In genomic region chr19:40398417-40399056, GRCh38 we compare ENCODE assay signal across 8 cellular contexts. TPM values are rescaled to one million over a fixed set of nuclear protein-coding genes. Genes with fewer than 3 reads are reported as not detected.
DNase-seq lines count a peak whose midpoint lies in the region; ATAC-seq and TF ChIP-seq lines count a peak whose summit lies in the region.

No MANE protein-coding gene starts in this region.

- H3K4me3 ChIP-seq in IMR-90 (ENCODE audit: insufficient read depth, low read depth, low read length) (no peak overlapping the region), esophagus squamous epithelium (peak overlapping the region in 2 of 4 donors; percentile 5 to 34)
- H3K4me3 ChIP-seq in effector memory CD4-positive, alpha-beta T cell (ENCODE audit: insufficient read depth, low read depth, low read length, poor library complexity, severe bottlenecking): no peak overlapping the region

- H3K9me1 ChIP-seq in IMR-90 (ENCODE audit: insufficient read depth, low read length): no peaks in the 10 kb centered on the region

- peaks cover 0 to 10% of the 10 kb centered on the region in 2 experiments; a peak in 1 of 4 replicates for H3K79me1 ChIP-seq in IMR-90 (ENCODE audit: low read depth in 1 of 2, low read length in 2 of 2)

- TF ChIP-seq CTCF in IMR-90 (conservative IDR thresholded peaks at IDR 0.05; ENCODE audit: low read depth, low read length) (no peak), esophagus squamous epithelium (IDR thresholded peaks at IDR 0.05) (no peak)

- H3K27me3 ChIP-seq in IMR-90 (ENCODE audit: control insufficient read depth, insufficient read depth, low read length): no peaks in the 10 kb centered on the region
- no peaks in the 10 kb centered on the region for H3K27me3 ChIP-seq in effector memory CD4-positive, alpha-beta T cell (replicated peaks; ENCODE audit: control insufficient read depth, insufficient read depth, low read length, poor library complexity, severe bottlenecking)
- no peaks in the 10 kb centered on the region for H3K27me3 ChIP-seq in esophagus squamous epithelium

- H2AFZ ChIP-seq in IMR-90 (replicated peaks; ENCODE audit: low read length, poor library complexity): peak overlapping the region; percentile 65

- H4K5ac ChIP-seq in IMR-90 (ENCODE audit: low read depth, low read length): no peak overlapping the region

- no peak overlapping the region for H3K9ac ChIP-seq in IMR-90 (ENCODE audit: low read depth, low read length)

- CTCF ChIA-PET in IMR-90 (lab: Yijun Ruan, JAX): no interaction called here

- no peak for DNase-seq in IMR-90
- DNase-seq in activated CD4-positive, alpha-beta T cell treated with anti-CD3 and anti-CD28 coated beads, Interleukin-2, amount 50 U/mL, for 1 hour: peak; percentile 63
- peak; percentile 25 to 56 (median 43) for DNase-seq in effector memory CD4-positive, alpha-beta T cell
- DNase-seq in stimulated activated CD4-positive, alpha-beta T cell treated with anti-CD3 and anti-CD28 coated beads, Interleukin-15, amount 100 ng/mL, for 1 hour (ENCODE audit: low read depth in 1 of 2, low spot score in 1 of 2): peak; percentile 10 to 55
- DNase-seq in esophagus squamous epithelium (lab: John Stamatoyannopoulos, UW): no peak

- dilution Hi-C loops in IMR-90 (cut with HindIII; ENCODE audit: low sequenced_read_pairs, unreplicated experiment): no loop called here

- no peak overlapping the region for H3K56ac ChIP-seq in IMR-90 (ENCODE audit: extremely low read depth, insufficient read depth, low read length)

- H2AK5ac ChIP-seq in IMR-90 (ENCODE audit: low read depth, low read length): no peak overlapping the region

- H2BK20ac ChIP-seq in IMR-90 (ENCODE audit: low read depth, low read length): no peak overlapping the region

- no TSS peak for BruUV-seq in IMR-90 (replicated peaks; lab: Mats Ljungman, UMichigan)

- in situ Hi-C loops in IMR-90 (cut with MboI; ENCODE audit: low sequenced_read_pairs): no loop called here

- no peaks in the 10 kb centered on the region for H4K20me1 ChIP-seq in IMR-90 (ENCODE audit: insufficient read depth, low read length)

- ATAC-seq in IMR-90 (ENCODE audit: low read depth): no peak
- ATAC-seq in HG03097 (IDR thresholded peaks at IDR 0.05; ENCODE audit: low FRiP score, unreplicated experiment): no peak
- ATAC-seq in GM18867 (IDR thresholded peaks at IDR 0.05; ENCODE audit: unreplicated experiment): no peak
- ATAC-seq in GM18517 (IDR thresholded peaks at IDR 0.05; ENCODE audit: unreplicated experiment): no peak

- H3K14ac ChIP-seq in IMR-90 (replicated peaks; ENCODE audit: low read depth, low read length): no peak overlapping the region

- H3K18ac ChIP-seq in IMR-90 (ENCODE audit: low read depth, low read length): no peak overlapping the region

- no peak overlapping the region for H2AK9ac ChIP-seq in IMR-90 (replicated peaks; ENCODE audit: low read depth, low read length, poor library complexity)

- no peak overlapping the region for H2BK15ac ChIP-seq in IMR-90 (ENCODE audit: low read depth, low read length)

- H3K4ac ChIP-seq in IMR-90 (ENCODE audit: low read depth, low read length): no peak overlapping the region

- H4K8ac ChIP-seq in IMR-90 (ENCODE audit: low read depth in 2 of 2, low read length in 2 of 2): no peak overlapping the region

- no peak overlapping the region for H3K23ac ChIP-seq in IMR-90 (ENCODE audit: low read depth, low read length)

- H2BK5ac ChIP-seq in IMR-90 (ENCODE audit: low read depth, low read length, poor library complexity, severe bottlenecking): no peak overlapping the region

- no peaks in the 10 kb centered on the region for H3K9me3 ChIP-seq in IMR-90 (ENCODE audit: control insufficient read depth, insufficient read depth, low read length)
- H3K9me3 ChIP-seq in effector memory CD4-positive, alpha-beta T cell (ENCODE audit: control insufficient read depth, low read length): no peaks in the 10 kb centered on the region
- H3K9me3 ChIP-seq in esophagus squamous epithelium: no peaks in the 10 kb centered on the region

- H3K4me2 ChIP-seq in IMR-90 (ENCODE audit: low read depth, low read length): no peak overlapping the region

- POLR2A ChIA-PET in IMR-90 (lab: Charles Lee; ENCODE audit: unreplicated experiment): no interaction called here

- H3K36me3 ChIP-seq in IMR-90 (ENCODE audit: control insufficient read depth, insufficient read depth, low read length) (no peaks in the 10 kb centered on the region), esophagus squamous epithelium (peaks cover 0 to 7% (median 0%) of the 10 kb centered on the region in 3 donors)
- no peaks in the 10 kb centered on the region for H3K36me3 ChIP-seq in effector memory CD4-positive, alpha-beta T cell (ENCODE audit: control insufficient read depth, insufficient read depth, low read length)

- WGBS in IMR-90 (ENCODE audit: extremely low coverage in 2 of 2, insufficient read length in 1 of 2), 2 experiments: 53% methylated on average over 34 of the region's 47 CpGs; no CpG with 5 or more reads in 1 of the 2 experiments
- WGBS in esophagus squamous epithelium, 2 donors: 58 to 62% methylated on average over 25 to 37 of the region's 47 CpGs

- no peak for TF ChIP-seq POLR2A in IMR-90 (IDR thresholded peaks at IDR 0.05; ENCODE audit: low read depth, low read length)
- no peak for TF ChIP-seq POLR2A in esophagus squamous epithelium (IDR thresholded peaks at IDR 0.05)

- intact Hi-C loops in IMR-90 (cut with micrococcal nuclease): no loop called here
- intact Hi-C loops in esophagus squamous epithelium (cut with DNase I): no loop called here

- H3K27ac ChIP-seq in IMR-90 (ENCODE audit: insufficient read depth, low read length) (no peak overlapping the region), esophagus squamous epithelium (no peak overlapping the region)
- no peak overlapping the region for H3K27ac ChIP-seq in effector memory CD4-positive, alpha-beta T cell (ENCODE audit: insufficient read depth, low read length, poor library complexity, severe bottlenecking)

- H3K4me1 ChIP-seq in IMR-90 (ENCODE audit: control insufficient read depth, insufficient read depth, low read length): no peaks in the 10 kb centered on the region; the same call in 1 of the 2 replicates
- peaks cover 3% of the 10 kb centered on the region for H3K4me1 ChIP-seq in effector memory CD4-positive, alpha-beta T cell (ENCODE audit: control insufficient read depth, insufficient read depth, low read length, poor library complexity, severe bottlenecking)
- H3K4me1 ChIP-seq in esophagus squamous epithelium: peaks cover 0 to 22% (median 3%) of the 10 kb centered on the region in 3 donors

- TF ChIP-seq RAD21 in IMR-90 (IDR thresholded peaks at IDR 0.05; ENCODE audit: low read length): no peak

- no peak overlapping the region for H2BK120ac ChIP-seq in IMR-90 (ENCODE audit: low read depth, low read length)

- no peak overlapping the region for H4K91ac ChIP-seq in IMR-90 (ENCODE audit: insufficient read depth, low read depth, low read length)

TF ChIP-seq in IMR-90, 13 proteins besides CTCF, POLR2A, EP300 and RAD21:
- TF ChIP-seq ELK1 (IDR thresholded peaks at IDR 0.05; ENCODE audit: borderline replicate concordance, low read depth, low read length) (no peak), SMC3 (IDR thresholded peaks at IDR 0.05; ENCODE audit: low read depth, low read length) (no peak)

RNA-seq across cellular contexts. Expression of gene HIPK4, which starts 8.6 kb away (rescaled TPM):
- total RNA-seq in IMR-90 (2012; rRNA removed) (0.18 and 0.28 TPM in 2 replicates), esophagus squamous epithelium (under 1 TPM in 1 of 4 donors, not detected in 3; 0.19 TPM)
- polyA plus RNA-seq in IMR-90 (2012; rRNA removed): 0.11 and 0.12 TPM in 2 replicates
- polyA plus RNA-seq in IMR-90 (2012; cell fraction: cytosol; rRNA removed): 0.17 and 0.27 TPM in 2 replicates
- polyA plus RNA-seq in IMR-90 (2012; cell fraction: nucleus; rRNA removed; ENCODE audit: low replicate concordance): 0.19 and 0.48 TPM in 2 replicates

RNA-seq across cellular contexts. Expression of gene PRX, which starts 14.6 kb away (rescaled TPM):
- total RNA-seq in IMR-90 (2012; rRNA removed) (0.83 and 0.90 TPM in 2 replicates), esophagus squamous epithelium (1 to 10 TPM in 3 of 4 donors, under 1 TPM in 1; 0.70 to 6.1 (median 2.4) TPM)
- polyA plus RNA-seq in IMR-90 (2012; rRNA removed): 1.7 and 1.8 TPM in 2 replicates
- 1.5 and 1.8 TPM in 2 replicates for polyA plus RNA-seq in IMR-90 (2012; cell fraction: cytosol; rRNA removed)
- 1.7 and 2.9 TPM in 2 replicates for polyA plus RNA-seq in IMR-90 (2012; cell fraction: nucleus; rRNA removed; ENCODE audit: low replicate concordance)

RNA-seq across cellular contexts. Expression of gene SERTAD1, which starts 27.3 kb away (rescaled TPM):
- 25.6 and 27.4 TPM in 2 replicates for total RNA-seq in IMR-90 (2012; rRNA removed)
- polyA plus RNA-seq in IMR-90 (2012; rRNA removed): 21.1 and 29.5 TPM in 2 replicates
- polyA plus RNA-seq in IMR-90 (2012; cell fraction: cytosol; rRNA removed): 44.7 and 59.8 TPM in 2 replicates
- polyA plus RNA-seq in IMR-90 (2012; cell fraction: nucleus; rRNA removed; ENCODE audit: low replicate concordance): 12.6 and 23.7 TPM in 2 replicates
- total RNA-seq in esophagus squamous epithelium: 10 to 100 TPM; 10.2 to 24.9 (median 16.2) TPM

RNA-seq across cellular contexts. Expression of gene SERTAD3, which starts 45.6 kb away (rescaled TPM):
- 23.3 and 25.6 TPM in 2 replicates for total RNA-seq in IMR-90 (2012; rRNA removed)
- polyA plus RNA-seq in IMR-90 (2012; rRNA removed): 17.9 and 20.5 TPM in 2 replicates
- 11.3 and 12.1 TPM in 2 replicates for polyA plus RNA-seq in IMR-90 (2012; cell fraction: cytosol; rRNA removed)
- polyA plus RNA-seq in IMR-90 (2012; cell fraction: nucleus; rRNA removed; ENCODE audit: low replicate concordance): 9.0 and 10.8 TPM in 2 replicates
- 10 to 100 TPM in 3 of 4 donors, 1 to 10 TPM in 1; 8.9 to 17.4 (median 12.0) TPM for total RNA-seq in esophagus squamous epithelium

RNA-seq across cellular contexts. Expression of gene PLD3, which starts 50.0 kb away (rescaled TPM):
- 117 and 120 TPM in 2 replicates for total RNA-seq in IMR-90 (2012; rRNA removed)
- polyA plus RNA-seq in IMR-90 (2012; rRNA removed): 665 and 732 TPM in 2 replicates
- 939 and 1,304 TPM in 2 replicates for polyA plus RNA-seq in IMR-90 (2012; cell fraction: cytosol; rRNA removed)
- polyA plus RNA-seq in IMR-90 (2012; cell fraction: nucleus; rRNA removed; ENCODE audit: low replicate concordance): 308 and 790 TPM in 2 replicates
- total RNA-seq in esophagus squamous epithelium: 100 to 1,000 TPM in 3 of 4 donors, 10 to 100 TPM in 1; 56.8 to 163 (median 128) TPM

Comparison
In these comparisons a context has a peak if more than half of its experiments do, and no peak if none do; other contexts are left out.
1. DNase-seq: peak in activated CD4-positive, alpha-beta T cell treated with anti-CD3 and anti-CD28 coated beads, Interleukin-2, amount 50 U/mL, for 1 hour (single experiment), effector memory CD4-positive, alpha-beta T cell (3 of 3) and stimulated activated CD4-positive, alpha-beta T cell treated with anti-CD3 and anti-CD28 coated beads, Interleukin-15, amount 100 ng/mL, for 1 hour (2 of 2); none in IMR-90 (single experiment) and esophagus squamous epithelium (single experiment).